In the genomic region with DNA sequence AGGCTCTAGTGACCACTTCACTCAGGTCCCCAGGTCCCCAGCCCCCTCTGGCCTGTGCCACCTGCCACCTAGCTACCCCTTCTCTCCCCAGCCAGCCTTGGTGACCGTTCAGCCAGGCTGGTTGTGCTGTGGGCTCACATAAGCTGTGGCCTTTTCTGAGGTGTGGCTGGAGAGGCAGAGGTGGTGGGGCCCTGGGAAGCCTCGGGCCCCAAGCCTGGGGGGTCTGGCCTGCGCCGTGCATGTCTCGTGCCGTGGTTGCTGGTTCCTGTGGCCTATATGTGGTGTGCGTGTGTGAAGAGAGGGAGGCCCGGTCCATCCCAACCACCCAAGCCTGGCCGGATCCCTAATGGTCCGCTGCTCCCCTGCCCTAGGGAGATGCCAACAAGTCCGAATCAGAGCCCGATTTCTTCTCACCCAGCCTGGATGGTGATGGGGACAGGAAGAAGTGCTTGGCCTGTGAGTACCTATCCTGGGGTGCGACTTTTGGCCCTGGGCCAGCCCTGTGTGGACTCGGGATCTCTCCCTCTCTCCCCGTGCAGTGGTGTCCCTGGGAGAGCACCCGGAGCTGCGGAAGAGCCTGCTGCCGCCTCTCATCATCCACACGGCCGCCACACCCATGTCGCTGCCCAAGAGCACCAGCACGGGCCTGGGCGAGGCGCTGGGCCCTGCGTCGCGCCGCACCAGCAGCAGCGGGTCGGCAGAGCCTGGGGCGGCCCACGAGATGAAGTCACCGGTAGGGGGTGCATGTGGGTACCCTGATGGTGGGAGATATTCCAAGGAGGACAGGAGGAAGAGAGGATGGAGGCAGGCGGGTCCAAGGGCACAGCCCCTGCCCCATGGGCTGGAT, we compare ENCODE assay signal across 1 cellular context.
A peak's percentile ranks its signal among the peaks of the same experiment; 100 is the strongest.
TF ChIP-seq lines count a peak whose summit lies in the region.

No MANE protein-coding gene starts in this region.

TF ChIP-seq in K562, 482 proteins besides CTCF, POLR2A, EP300 and RAD21:
- no peak for TF ChIP-seq CHD4 (IDR thresholded peaks at IDR 0.05; ENCODE audit: insufficient read depth, insufficient replicate concordance, low read depth, low read length, poor library complexity, severe bottlenecking)
- TF ChIP-seq ZNF518B (CRISPR knock-in tag; IDR thresholded peaks at IDR 0.05), result no peak
- peak; percentile 33; the same call in 1 of the 2 replicates for TF ChIP-seq SAFB (IDR thresholded peaks at IDR 0.05; ENCODE audit: borderline replicate concordance, low read depth, low read length)
- TF ChIP-seq SMC3 (conservative IDR thresholded peaks at IDR 0.05; ENCODE audit: insufficient read depth, low read depth, low read length), result 0 out of 2 replicates have a peak, but pooled peaks have one; percentile 29
- TF ChIP-seq ZBTB7A (IDR thresholded peaks at IDR 0.05; ENCODE audit: borderline replicate concordance, control insufficient read depth, low read depth, low read length), result 0 out of 2 replicates have a peak, but pooled peaks have one; percentile 51
- TF ChIP-seq CHD7 (IDR thresholded peaks at IDR 0.05; ENCODE audit: low read depth, low read length), result no peak
- TF ChIP-seq TFAP4 (CRISPR knock-in tag; IDR thresholded peaks at IDR 0.05; ENCODE audit: borderline replicate concordance), result peak; percentile 25; the same call in 1 of the 2 replicates
- peak; percentile 25; the same call in 1 of the 2 replicates for TF ChIP-seq CTBP1 (IDR thresholded peaks at IDR 0.05; ENCODE audit: borderline replicate concordance)
- peak; percentile 87; the same call in 1 of the 2 replicates for TF ChIP-seq EZH2 (IDR thresholded peaks at IDR 0.05; ENCODE audit: borderline replicate concordance, low read depth, low read length)
- TF ChIP-seq, protein P1, sequence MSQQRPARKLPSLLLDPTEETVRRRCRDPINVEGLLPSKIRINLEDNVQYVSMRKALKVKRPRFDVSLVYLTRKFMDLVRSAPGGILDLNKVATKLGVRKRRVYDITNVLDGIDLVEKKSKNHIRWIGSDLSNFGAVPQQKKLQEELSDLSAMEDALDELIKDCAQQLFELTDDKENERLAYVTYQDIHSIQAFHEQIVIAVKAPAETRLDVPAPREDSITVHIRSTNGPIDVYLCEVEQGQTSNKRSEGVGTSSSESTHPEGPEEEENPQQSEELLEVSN (IDR thresholded peaks at IDR 0.05; ENCODE audit: borderline replicate concordance in 1 of 2, extremely low read depth in 1 of 2, insufficient read depth in 1 of 2, insufficient read length in 1 of 2, low read depth in 1 of 2, low read length in 1 of 2, poor library complexity in 1 of 2, severe bottlenecking in 1 of 2), result peak in 1 of 2 experiments; percentile 19
- no peak for TF ChIP-seq NUFIP1 (IDR thresholded peaks at IDR 0.05; ENCODE audit: partially characterized antibody)
- TF ChIP-seq, protein P2, sequence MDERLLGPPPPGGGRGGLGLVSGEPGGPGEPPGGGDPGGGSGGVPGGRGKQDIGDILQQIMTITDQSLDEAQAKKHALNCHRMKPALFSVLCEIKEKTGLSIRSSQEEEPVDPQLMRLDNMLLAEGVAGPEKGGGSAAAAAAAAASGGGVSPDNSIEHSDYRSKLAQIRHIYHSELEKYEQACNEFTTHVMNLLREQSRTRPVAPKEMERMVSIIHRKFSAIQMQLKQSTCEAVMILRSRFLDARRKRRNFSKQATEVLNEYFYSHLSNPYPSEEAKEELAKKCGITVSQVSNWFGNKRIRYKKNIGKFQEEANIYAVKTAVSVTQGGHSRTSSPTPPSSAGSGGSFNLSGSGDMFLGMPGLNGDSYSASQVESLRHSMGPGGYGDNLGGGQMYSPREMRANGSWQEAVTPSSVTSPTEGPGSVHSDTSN (CRISPR knock-in tag; IDR thresholded peaks at IDR 0.05; ENCODE audit: low read depth), result no peak
- TF ChIP-seq, protein P2 (tag; conservative IDR thresholded peaks at IDR 0.05; ENCODE audit: low read depth), result no peak
- no peak for TF ChIP-seq PHF8 (IDR thresholded peaks at IDR 0.05; ENCODE audit: borderline replicate concordance, low read length)
- TF ChIP-seq L3MBTL2 (IDR thresholded peaks at IDR 0.05), result 0 out of 2 replicates have a peak, but pooled peaks have one; percentile 15
- TF ChIP-seq ZNF699 (CRISPR knock-in tag; IDR thresholded peaks at IDR 0.05; ENCODE audit: insufficient replicate concordance), result no peak
- TF ChIP-seq, protein P3, sequence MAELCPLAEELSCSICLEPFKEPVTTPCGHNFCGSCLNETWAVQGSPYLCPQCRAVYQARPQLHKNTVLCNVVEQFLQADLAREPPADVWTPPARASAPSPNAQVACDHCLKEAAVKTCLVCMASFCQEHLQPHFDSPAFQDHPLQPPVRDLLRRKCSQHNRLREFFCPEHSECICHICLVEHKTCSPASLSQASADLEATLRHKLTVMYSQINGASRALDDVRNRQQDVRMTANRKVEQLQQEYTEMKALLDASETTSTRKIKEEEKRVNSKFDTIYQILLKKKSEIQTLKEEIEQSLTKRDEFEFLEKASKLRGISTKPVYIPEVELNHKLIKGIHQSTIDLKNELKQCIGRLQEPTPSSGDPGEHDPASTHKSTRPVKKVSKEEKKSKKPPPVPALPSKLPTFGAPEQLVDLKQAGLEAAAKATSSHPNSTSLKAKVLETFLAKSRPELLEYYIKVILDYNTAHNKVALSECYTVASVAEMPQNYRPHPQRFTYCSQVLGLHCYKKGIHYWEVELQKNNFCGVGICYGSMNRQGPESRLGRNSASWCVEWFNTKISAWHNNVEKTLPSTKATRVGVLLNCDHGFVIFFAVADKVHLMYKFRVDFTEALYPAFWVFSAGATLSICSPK (IDR thresholded peaks at IDR 0.05; ENCODE audit: borderline replicate concordance), result no peak
- TF ChIP-seq RCOR1 (IDR thresholded peaks at IDR 0.05; ENCODE audit: borderline replicate concordance in 1 of 2, low read depth in 2 of 2, low read length in 2 of 2), result 0 out of 4 replicates have a peak, but pooled peaks of 1 of the 2 experiments have one; percentile 30
- TF ChIP-seq RAD51 (IDR thresholded peaks at IDR 0.05; ENCODE audit: borderline replicate concordance, low read depth), result no peak
- TF ChIP-seq NFIC (IDR thresholded peaks at IDR 0.05), result peak; percentile 95
- no peak for TF ChIP-seq ZNF134 (CRISPR knock-in tag; conservative IDR thresholded peaks at IDR 0.05)
- no peak for TF ChIP-seq TRIM24 (IDR thresholded peaks at IDR 0.05)
- no peak for TF ChIP-seq ZNF583 (CRISPR knock-in tag; IDR thresholded peaks at IDR 0.05)
- no peak for TF ChIP-seq NFIX (CRISPR knock-in tag; IDR thresholded peaks at IDR 0.05; ENCODE audit: low read depth)
- TF ChIP-seq MIER1 (IDR thresholded peaks at IDR 0.05; ENCODE audit: low read depth), result no peak
TF ChIP-seq in K562: peak in this region for 10.
